Comparison of ENCODE assay signal across 33 cellular contexts in genomic region chr1:86472767-86473166, GRCh38. TPM values are rescaled to one million over a fixed set of nuclear protein-coding genes. Genes with fewer than 3 reads are reported as not detected.
DNase-seq lines count a peak whose midpoint lies in the region; ATAC-seq and TF ChIP-seq lines count a peak whose summit lies in the region.
"Had no signal": no experiment of that assay in that cellular context is flagged by ENCODE, and none has a peak within 500 bp of the region (broad histone marks: within the 10 kb centered on the region; RNA-seq: fewer than 3 reads in every experiment).

No MANE protein-coding gene starts in this region.

- no peak overlapping the region for H3K4me3 Mint-ChIP-seq in activated naive CD4-positive, alpha-beta T cell treated with anti-CD3 and anti-CD28 coated beads for 36 hours
- H3K4me3 Mint-ChIP-seq: activated CD8-positive, alpha-beta T cell treated with anti-CD3 and anti-CD28 coated beads, Interleukin-2, amount 10 ng/mL, durations not matched to agents 7 days and 5 days; activated naive CD8-positive, alpha-beta T cell; mesothelial cell of epicardium; type B pancreatic cell had no signal

- peak; percentile 26 for DNase-seq in GM12865 (ENCODE audit: low read depth)
- DNase-seq in RKO (ENCODE audit: low spot score) = no peak
- no peak for DNase-seq in HPDE6-E6E7 (ENCODE audit: extremely low spot score)
- DNase-seq in activated naive CD4-positive, alpha-beta T cell treated with anti-CD3 and anti-CD28 coated beads for 36 hours = no peak
- no peak for DNase-seq in NCI-H69 (lab: John Stamatoyannopoulos, UW)
- DNase-seq: activated CD4-positive, alpha-beta T cell treated with anti-CD3 and anti-CD28 coated beads for 4 hours; activated CD8-positive, alpha-beta T cell treated with anti-CD3 and anti-CD28 coated beads, Interleukin-2, amount 10 ng/mL, durations not matched to agents 7 days and 5 days; C1 segment of cervical spinal cord; Caco-2; HCEC 1CT; heart right ventricle; NCI-H146; NCI-H82; posterior cingulate gyrus; stimulated activated naive CD4-positive, alpha-beta T cell; WERI-Rb-1 had no signal

- peaks cover 1% of the 10 kb centered on the region for H3K27me3 Mint-ChIP-seq in activated naive CD4-positive, alpha-beta T cell treated with anti-CD3 and anti-CD28 coated beads for 36 hours (ENCODE audit: low read depth)

- H3K4me3 ChIP-seq in GM12865 (ENCODE audit: low read depth, low read length) = no peak overlapping the region
- H3K4me3 ChIP-seq: heart right ventricle, right atrium auricular region, SJSA1, smooth muscle cell had no signal

- no peaks in the 10 kb centered on the region for H3K36me3 Mint-ChIP-seq in activated naive CD4-positive, alpha-beta T cell treated with anti-CD3 and anti-CD28 coated beads for 36 hours (ENCODE audit: low read depth)
- H3K36me3 Mint-ChIP-seq: activated naive CD8-positive, alpha-beta T cell; mesothelial cell of epicardium; type B pancreatic cell had no signal

- H3K4me1 Mint-ChIP-seq in activated naive CD4-positive, alpha-beta T cell treated with anti-CD3 and anti-CD28 coated beads for 36 hours (ENCODE audit: low read depth) = no peaks in the 10 kb centered on the region

- CTCF ChIA-PET in activated naive CD4-positive, alpha-beta T cell treated with anti-CD3 and anti-CD28 coated beads for 36 hours (lab: Charles Lee) = interaction anchor here (0.6 to 3.7 kb wide), 11 partner anchors 11 to 600 kb away, joined by 3 to 12 read pairs (median 4); no protein-coding TSS in a partner anchor

- H3K27ac Mint-ChIP-seq in activated naive CD4-positive, alpha-beta T cell treated with anti-CD3 and anti-CD28 coated beads for 36 hours = no peak overlapping the region
- H3K27ac Mint-ChIP-seq: activated CD8-positive, alpha-beta T cell treated with anti-CD3 and anti-CD28 coated beads, Interleukin-2, amount 10 ng/mL, durations not matched to agents 7 days and 5 days; activated naive CD8-positive, alpha-beta T cell; activated T-helper 2 cell treated with anti-CD3 and anti-CD28 coated beads, Interferon-gamma antibody, Interleukin-2, Interleukin-4, amounts not matched to agents 10 μg/mL and 5 μg/mL and 100 μg/mL, durations not matched to agents 14 hours and 24 hours and 36 hours; mesothelial cell of epicardium; type B pancreatic cell had no signal

- intact Hi-C loops in activated naive CD4-positive, alpha-beta T cell treated with anti-CD3 and anti-CD28 coated beads for 36 hours (cut with micrococcal nuclease) = loop anchor here (10.0 kb wide), 1 partner anchor 212 kb away; no protein-coding TSS in a partner anchor

- no peak for TF ChIP-seq CTCF in GM12865 (IDR thresholded peaks at IDR 0.05; ENCODE audit: insufficient read depth, low read depth, low read length, missing control alignments)

- no peaks in the 10 kb centered on the region for H3K9me3 Mint-ChIP-seq in activated naive CD4-positive, alpha-beta T cell treated with anti-CD3 and anti-CD28 coated beads for 36 hours
- H3K9me3 Mint-ChIP-seq: activated T-helper 2 cell treated with anti-CD3 and anti-CD28 coated beads, Interferon-gamma antibody, Interleukin-2, Interleukin-4, amounts not matched to agents 10 μg/mL and 5 μg/mL and 100 μg/mL, durations not matched to agents 14 hours and 24 hours and 36 hours; mesothelial cell of epicardium; type B pancreatic cell had no signal

- ATAC-seq in GM19351 (IDR thresholded peaks at IDR 0.05; ENCODE audit: unreplicated experiment) = peak; percentile 63
- ATAC-seq in HG02852 (IDR thresholded peaks at IDR 0.05; ENCODE audit: unreplicated experiment) = peak; percentile 58
- peak; percentile 43 for ATAC-seq in HG03439 (IDR thresholded peaks at IDR 0.05; ENCODE audit: unreplicated experiment)
- ATAC-seq: activated CD8-positive, alpha-beta T cell treated with anti-CD3 and anti-CD28 coated beads, Interleukin-2, amount 10 ng/mL, durations not matched to agents 7 days and 5 days; esophagus mucosa; heart right ventricle had no signal

RNA-seq across cellular contexts. Expression of gene CLCA1, which starts 4.0 kb away (rescaled TPM):
- total RNA-seq in activated naive CD4-positive, alpha-beta T cell treated with anti-CD3 and anti-CD28 coated beads for 36 hours = not detected
- total RNA-seq: activated CD8-positive, alpha-beta T cell treated with anti-CD3 and anti-CD28 coated beads, Interleukin-2, amount 10 ng/mL, durations not matched to agents 7 days and 5 days; activated T-helper 2 cell treated with anti-CD3 and anti-CD28 coated beads, Interferon-gamma antibody, Interleukin-2, Interleukin-4, amounts not matched to agents 10 μg/mL and 5 μg/mL and 100 μg/mL, durations not matched to agents 14 hours and 24 hours and 36 hours; Caco-2; dermis microvascular lymphatic vessel endothelial cell; fibroblast of villous mesenchyme; G401; heart right ventricle; lower leg skin; mesothelial cell of epicardium; OCI-LY7; right atrium auricular region; SJSA1; smooth muscle cell had no signal

RNA-seq across cellular contexts. Expression of gene CLCA2, which starts 48.8 kb away (rescaled TPM):
- not detected for total RNA-seq in activated naive CD4-positive, alpha-beta T cell treated with anti-CD3 and anti-CD28 coated beads for 36 hours
- total RNA-seq: activated CD8-positive, alpha-beta T cell treated with anti-CD3 and anti-CD28 coated beads, Interleukin-2, amount 10 ng/mL, durations not matched to agents 7 days and 5 days; activated T-helper 2 cell treated with anti-CD3 and anti-CD28 coated beads, Interferon-gamma antibody, Interleukin-2, Interleukin-4, amounts not matched to agents 10 μg/mL and 5 μg/mL and 100 μg/mL, durations not matched to agents 14 hours and 24 hours and 36 hours; cerebellum; OCI-LY7; right atrium auricular region; SJSA1 had no signal
